Comparison of ENCODE assay signal across 11 cellular contexts in the genomic region with DNA sequence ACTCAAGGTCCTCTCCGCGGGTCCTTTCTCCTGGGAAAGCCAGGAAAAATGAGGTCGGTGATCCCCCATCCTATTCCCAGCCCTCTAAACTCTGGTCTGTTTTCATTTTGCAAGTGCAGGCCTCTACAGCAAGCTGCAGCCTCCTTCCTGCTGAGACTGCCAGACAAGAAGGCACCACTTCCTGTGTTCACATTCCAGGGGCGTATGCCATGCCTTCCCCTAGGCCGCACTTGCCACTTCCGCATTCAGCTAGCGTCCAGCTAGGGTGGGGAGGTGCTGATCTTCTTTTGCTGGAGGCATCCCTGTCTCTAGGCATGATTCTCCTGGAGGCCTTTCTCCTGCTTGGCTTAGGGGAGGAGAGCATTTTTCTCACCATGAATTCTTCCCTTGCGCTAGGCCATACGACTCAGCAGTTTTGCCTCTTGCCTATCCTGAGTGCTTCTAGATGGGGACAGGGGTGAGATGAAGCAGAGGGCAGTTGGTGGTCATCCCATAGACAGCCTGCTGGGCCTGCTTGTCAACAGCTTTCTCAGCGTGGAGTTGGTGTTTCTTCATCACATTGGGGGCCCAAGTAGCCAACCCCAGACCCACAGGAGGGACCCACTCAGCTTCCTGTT.
A peak's percentile ranks its signal among the peaks of the same experiment; 100 is the strongest.
DNase-seq lines count a peak whose midpoint lies in the region; ATAC-seq, FAIRE-seq and TF ChIP-seq lines count a peak whose summit lies in the region.
"Had no signal": no experiment of that assay in that cellular context is flagged by ENCODE, and none has a peak within 500 bp of the region (broad histone marks: within the 10 kb centered on the region; RNA-seq: fewer than 3 reads in every experiment).

No MANE protein-coding gene starts in this region.

- peak overlapping the region; percentile 61 for H3K4me3 Mint-ChIP-seq in astrocyte (ENCODE audit: unreplicated experiment)

- H3K4me2 ChIP-seq in BLaER1 (peak overlapping the region; percentile 51), IMR-90 (ENCODE audit: low read depth, low read length) (no peak overlapping the region), astrocyte (ENCODE audit: low read length) (no peak overlapping the region)

- no TSS peak for BruUV-seq in IMR-90 (replicated peaks; lab: Mats Ljungman, UMichigan)

- WGBS in IMR-90 (ENCODE audit: extremely low coverage in 2 of 2, insufficient read length in 1 of 2), 2 experiments: 100% methylated on average over 2 of the region's 10 CpGs; no CpG with 5 or more reads in 1 of the 2 experiments

- no peak overlapping the region for H2BK15ac ChIP-seq in IMR-90 (ENCODE audit: low read depth, low read length)

- no peak overlapping the region for H2BK20ac ChIP-seq in IMR-90 (ENCODE audit: low read depth, low read length)

- CTCF ChIA-PET in IMR-90 (lab: Yijun Ruan, JAX): no interaction called here

- peaks cover 43% of the 10 kb centered on the region for H3K27me3 Mint-ChIP-seq in astrocyte (ENCODE audit: low read depth, unreplicated experiment)

- TF ChIP-seq CTCF in IMR-90 (conservative IDR thresholded peaks at IDR 0.05; ENCODE audit: low read depth, low read length) (no peak), astrocyte (IDR thresholded peaks at IDR 0.05; ENCODE audit: insufficient read depth, low read depth, low read length) (no peak), lower lobe of right lung (IDR thresholded peaks at IDR 0.05) (no peak)

- no peak overlapping the region for H2BK5ac ChIP-seq in IMR-90 (ENCODE audit: low read depth, low read length, poor library complexity, severe bottlenecking)

- H3K27ac ChIP-seq in BLaER1: peak overlapping the region; percentile 46
- H3K27ac ChIP-seq in IMR-90 (ENCODE audit: insufficient read depth, low read length): no peak overlapping the region
- H3K27ac ChIP-seq in astrocyte (ENCODE audit: low read depth, low read length): no peak overlapping the region
- no peak overlapping the region for H3K27ac ChIP-seq in lower lobe of right lung
- H3K27ac ChIP-seq: pancreas had no signal

- no peak overlapping the region for H2BK120ac ChIP-seq in IMR-90 (ENCODE audit: low read depth, low read length)

- no peak overlapping the region for H3K23ac ChIP-seq in IMR-90 (ENCODE audit: low read depth, low read length)

- H3K4me3 ChIP-seq in BLaER1 (no peak overlapping the region), IMR-90 (ENCODE audit: insufficient read depth, low read depth, low read length) (no peak overlapping the region), astrocyte (ENCODE audit: insufficient read depth, low read depth, low read length) (no peak overlapping the region), lower lobe of right lung (no peak overlapping the region)
- H3K4me3 ChIP-seq: pancreas had no signal

- no peak for TF ChIP-seq RAD21 in IMR-90 (IDR thresholded peaks at IDR 0.05; ENCODE audit: low read length)

- H3K18ac ChIP-seq in IMR-90 (ENCODE audit: low read depth, low read length): no peak overlapping the region

- H4K5ac ChIP-seq in IMR-90 (ENCODE audit: low read depth, low read length): no peak overlapping the region; the same call in 1 of the 2 replicates

- TF ChIP-seq POLR2A in IMR-90 (IDR thresholded peaks at IDR 0.05; ENCODE audit: low read depth, low read length): no peak

- intact Hi-C loops in IMR-90 (cut with micrococcal nuclease): no loop called here
- intact Hi-C loops in lower lobe of right lung (cut with DNase I): no loop called here

- no peak overlapping the region for H3K14ac ChIP-seq in IMR-90 (replicated peaks; ENCODE audit: low read depth, low read length)

- FAIRE-seq in astrocyte (lab: Jason Lieb, UNC): no peak
- FAIRE-seq: pancreas had no signal

- H2AK9ac ChIP-seq in IMR-90 (replicated peaks; ENCODE audit: low read depth, low read length, poor library complexity): no peak overlapping the region

- H3K56ac ChIP-seq in IMR-90 (ENCODE audit: extremely low read depth, insufficient read depth, low read length): no peak overlapping the region

- peaks cover 5% of the 10 kb centered on the region for H3K36me3 Mint-ChIP-seq in astrocyte (ENCODE audit: low read depth, unreplicated experiment)

- H4K20me1 ChIP-seq in BLaER1 (no peaks in the 10 kb centered on the region), IMR-90 (ENCODE audit: insufficient read depth, low read length) (no peaks in the 10 kb centered on the region), astrocyte (ENCODE audit: insufficient read depth, low read length) (no peaks in the 10 kb centered on the region)

- peaks cover 4% of the 10 kb centered on the region for H3K9me3 Mint-ChIP-seq in astrocyte (ENCODE audit: unreplicated experiment)

- dilution Hi-C loops in IMR-90 (cut with HindIII; ENCODE audit: low sequenced_read_pairs, unreplicated experiment): no loop called here

- no peak overlapping the region for H2AK5ac ChIP-seq in IMR-90 (ENCODE audit: low read depth, low read length)

- H3K36me3 ChIP-seq in BLaER1 (no peaks in the 10 kb centered on the region), IMR-90 (ENCODE audit: control insufficient read depth, insufficient read depth, low read length) (no peaks in the 10 kb centered on the region), astrocyte (ENCODE audit: insufficient read depth, low read length) (no peaks in the 10 kb centered on the region), lower lobe of right lung (no peaks in the 10 kb centered on the region)
- H3K36me3 ChIP-seq: pancreas had no signal

- H3K4me1 ChIP-seq in BLaER1 (peaks cover 8% of the 10 kb centered on the region), IMR-90 (ENCODE audit: control insufficient read depth, insufficient read depth, low read length) (peaks cover 2% of the 10 kb centered on the region; the same call in 1 of the 2 replicates), astrocyte (ENCODE audit: insufficient read depth, low read length) (no peaks in the 10 kb centered on the region), lower lobe of right lung (no peaks in the 10 kb centered on the region)
- H3K4me1 ChIP-seq: pancreas had no signal

- peak overlapping the region; percentile 64 for H2AFZ ChIP-seq in IMR-90 (replicated peaks; ENCODE audit: low read length, poor library complexity)
- H2AFZ ChIP-seq in astrocyte (ENCODE audit: low read depth, low read length): peak overlapping the region; percentile 67

- H3K27me3 ChIP-seq in BLaER1: no peaks in the 10 kb centered on the region
- peaks cover 70% of the 10 kb centered on the region for H3K27me3 ChIP-seq in IMR-90 (ENCODE audit: control insufficient read depth, insufficient read depth, low read length)
- peaks cover 35% of the 10 kb centered on the region for H3K27me3 ChIP-seq in astrocyte (ENCODE audit: insufficient read depth, low read length)
- no peaks in the 10 kb centered on the region for H3K27me3 ChIP-seq in lower lobe of right lung (ENCODE audit: low read depth)
- H3K27me3 ChIP-seq: pancreas had no signal

- no peaks in the 10 kb centered on the region for H3K79me2 ChIP-seq in astrocyte (ENCODE audit: insufficient read depth, low read length)

- H4K91ac ChIP-seq in IMR-90 (ENCODE audit: insufficient read depth, low read depth, low read length): no peak overlapping the region

- H3K9ac ChIP-seq in BLaER1 (no peak overlapping the region), IMR-90 (ENCODE audit: low read depth, low read length) (no peak overlapping the region), astrocyte (ENCODE audit: low read length) (no peak overlapping the region)

- peak overlapping the region; percentile 66 for H3K27ac Mint-ChIP-seq in astrocyte (ENCODE audit: unreplicated experiment)

- H3K4ac ChIP-seq in IMR-90 (ENCODE audit: low read depth, low read length): no peak overlapping the region

- ATAC-seq in IMR-90 (ENCODE audit: low read depth): no peak
- ATAC-seq in lower lobe of right lung: peak; percentile 39 to 69
- no peak for ATAC-seq in GM18519 (IDR thresholded peaks at IDR 0.05; ENCODE audit: low FRiP score, unreplicated experiment)
- ATAC-seq in GM21786 (IDR thresholded peaks at IDR 0.05; ENCODE audit: unreplicated experiment): no peak
- no peak for ATAC-seq in GM21619 (IDR thresholded peaks at IDR 0.05; ENCODE audit: unreplicated experiment)

- no peaks in the 10 kb centered on the region for H3K79me1 ChIP-seq in IMR-90 (ENCODE audit: low read depth in 1 of 2, low read length in 2 of 2)

- H3K9me3 ChIP-seq in BLaER1 (no peaks in the 10 kb centered on the region), IMR-90 (ENCODE audit: control insufficient read depth, insufficient read depth, low read length) (no peaks in the 10 kb centered on the region), astrocyte (ENCODE audit: insufficient read depth, low read depth, low read length) (no peaks in the 10 kb centered on the region), lower lobe of right lung (no peaks in the 10 kb centered on the region)
- H3K9me3 ChIP-seq: pancreas had no signal

- peaks cover 22% of the 10 kb centered on the region for H3K4me1 Mint-ChIP-seq in astrocyte (ENCODE audit: low read depth, unreplicated experiment)

- in situ Hi-C loops in IMR-90 (cut with MboI; ENCODE audit: low sequenced_read_pairs): no loop called here

- peaks cover 2% of the 10 kb centered on the region; the same call in 1 of the 2 replicates for H3K9me1 ChIP-seq in IMR-90 (ENCODE audit: insufficient read depth, low read length)

- POLR2A ChIA-PET in IMR-90 (lab: Charles Lee; ENCODE audit: unreplicated experiment): no interaction called here

- no peak for DNase-seq in IMR-90
- no peak for DNase-seq in astrocyte (ENCODE audit: low read depth)
- peak; percentile 66 for DNase-seq in lower lobe of right lung
- DNase-seq in NCI-H510A (lab: John Stamatoyannopoulos, UW): no peak
- DNase-seq: glutamatergic neuron, RPMI8226 had no signal

- H4K8ac ChIP-seq in IMR-90 (ENCODE audit: low read depth in 2 of 2, low read length in 2 of 2): no peak overlapping the region

TF ChIP-seq in IMR-90, 13 proteins besides CTCF, POLR2A, EP300 and RAD21 (continues in another document):
- TF ChIP-seq RCOR1 (IDR thresholded peaks at IDR 0.05; ENCODE audit: insufficient replicate concordance, low read length) (no peak), MAFK (IDR thresholded peaks at IDR 0.05; ENCODE audit: low read depth, low read length) (no peak), SMC3 (IDR thresholded peaks at IDR 0.05; ENCODE audit: low read depth, low read length) (no peak), FOS (IDR thresholded peaks at IDR 0.05; ENCODE audit: low read depth, low read length) (no peak), MXI1 (IDR thresholded peaks at IDR 0.05; ENCODE audit: borderline replicate concordance, low read depth, low read length) (no peak), CHD1 (IDR thresholded peaks at IDR 0.05; ENCODE audit: low read depth, low read length) (no peak), RFX5 (IDR thresholded peaks at IDR 0.05; ENCODE audit: low read depth, low read length) (no peak), CEBPB (IDR thresholded peaks at IDR 0.05; ENCODE audit: low read depth, low read length) (no peak)
- TF ChIP-seq, protein P1, sequence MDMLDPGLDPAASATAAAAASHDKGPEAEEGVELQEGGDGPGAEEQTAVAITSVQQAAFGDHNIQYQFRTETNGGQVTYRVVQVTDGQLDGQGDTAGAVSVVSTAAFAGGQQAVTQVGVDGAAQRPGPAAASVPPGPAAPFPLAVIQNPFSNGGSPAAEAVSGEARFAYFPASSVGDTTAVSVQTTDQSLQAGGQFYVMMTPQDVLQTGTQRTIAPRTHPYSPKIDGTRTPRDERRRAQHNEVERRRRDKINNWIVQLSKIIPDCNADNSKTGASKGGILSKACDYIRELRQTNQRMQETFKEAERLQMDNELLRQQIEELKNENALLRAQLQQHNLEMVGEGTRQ (IDR thresholded peaks at IDR 0.05; ENCODE audit: low read depth, low read length): no peak

Comparison
In these comparisons a context has a peak if more than half of its experiments do, and no peak if none do; other contexts are left out.
1. ATAC-seq: peak in lower lobe of right lung (2 of 2); none in IMR-90 (single experiment), GM18519 (single experiment), GM21786 (single experiment) and GM21619 (single experiment).